In genomic region chr1:95145493-95145892, GRCh38 we compare ENCODE assay signal across 24 cellular contexts. TPM values are rescaled to one million over a fixed set of nuclear protein-coding genes. Genes with fewer than 3 reads are reported as not detected.
DNase-seq lines count a peak whose midpoint lies in the region; ATAC-seq and TF ChIP-seq lines count a peak whose summit lies in the region.
"Had no signal": no experiment of that assay in that cellular context is flagged by ENCODE, and none has a peak within 500 bp of the region (broad histone marks: within the 10 kb centered on the region; RNA-seq: fewer than 3 reads in every experiment).

No MANE protein-coding gene starts in this region.

- H3K9me3 Mint-ChIP-seq in stimulated activated memory B cell treated with anti-CD40 and anti-IgM and Interleukin-4, amounts not matched to agents 10 μg/mL and 1 μg/mL and 100 μg/mL, for 72 hours, result no peaks in the 10 kb centered on the region
- no peaks in the 10 kb centered on the region for H3K9me3 Mint-ChIP-seq in stimulated activated effector memory CD8-positive, alpha-beta T cell treated with anti-CD3 and anti-CD28 coated beads, Interleukin-12 subunit alpha, Interleukin-12 subunit beta, amount 100 ng/mL, for 72 hours
- H3K9me3 Mint-ChIP-seq: CD8-positive, alpha-beta memory T cell; GM23338 had no signal

- peak overlapping the region; percentile 55 for H3K27ac Mint-ChIP-seq in stimulated activated memory B cell treated with anti-CD40 and anti-IgM and Interleukin-4, amounts not matched to agents 10 μg/mL and 1 μg/mL and 100 μg/mL, for 72 hours
- H3K27ac Mint-ChIP-seq in stimulated activated effector memory CD8-positive, alpha-beta T cell treated with anti-CD3 and anti-CD28 coated beads, Interleukin-12 subunit alpha, Interleukin-12 subunit beta, amount 100 ng/mL, for 72 hours, result no peak overlapping the region
- H3K27ac Mint-ChIP-seq: CD8-positive, alpha-beta memory T cell; GM23338 had no signal

- H3K27me3 ChIP-seq in Karpas-422 (ENCODE audit: low read length) (no peaks in the 10 kb centered on the region), breast epithelium (no peaks in the 10 kb centered on the region)
- H3K27me3 ChIP-seq: SJCRH30 had no signal

- no peak for TF ChIP-seq CTCF in breast epithelium (IDR thresholded peaks at IDR 0.05)

- peak overlapping the region; percentile 66 for H3K4me2 ChIP-seq in Karpas-422 (ENCODE audit: low read depth, low read length, poor library complexity, severe bottlenecking)
- H3K4me2 ChIP-seq: GM23338 had no signal

- H3K79me2 ChIP-seq in Karpas-422 (ENCODE audit: low read length), result no peaks in the 10 kb centered on the region

- DNase-seq in Karpas-422 (peak; percentile 58), SHP77 treated with DMSO at 0.1 percent for 48 hours (lab: John Stamatoyannopoulos, UW) (no peak), breast epithelium (ENCODE audit: low spot score in 2 of 2) (no peak)
- DNase-seq in stimulated activated effector memory CD8-positive, alpha-beta T cell treated with anti-CD3 and anti-CD28 coated beads, Interleukin-12 subunit alpha, Interleukin-12 subunit beta, amount 100 ng/mL, for 72 hours (ENCODE audit: low spot score in 2 of 2), result no peak
- DNase-seq in stimulated activated naive CD4-positive, alpha-beta T cell (lab: John Stamatoyannopoulos, UW), result no peak
- DNase-seq: C1 segment of cervical spinal cord; CD8-positive, alpha-beta memory T cell; DMS53; EL; HCEC 1CT; NCI-H1105 treated with DMSO at 0.1 percent for 48 hours; NCI-H1694 treated with DMSO at 0.1 percent for 48 hours; NCI-H2107; NCI-H510A; NCI-H748 treated with DMSO at 0.1 percent for 48 hours; PC-3; SJCRH30; T1000 had no signal

- ATAC-seq in GM18858 (IDR thresholded peaks at IDR 0.05; ENCODE audit: unreplicated experiment) (peak; percentile 64), HG02759 (IDR thresholded peaks at IDR 0.05; ENCODE audit: unreplicated experiment) (peak; percentile 43)
- ATAC-seq in stimulated activated memory B cell treated with anti-CD40 and anti-IgM and Interleukin-4, amounts not matched to agents 10 μg/mL and 1 μg/mL and 100 μg/mL, for 72 hours, result peak; percentile 72
- ATAC-seq in stimulated activated effector memory CD8-positive, alpha-beta T cell treated with anti-CD3 and anti-CD28 coated beads, Interleukin-12 subunit alpha, Interleukin-12 subunit beta, amount 100 ng/mL, for 72 hours, result no peak
- ATAC-seq: GM23338, PC-3 had no signal

- peak overlapping the region; percentile 38 for H3K4me3 Mint-ChIP-seq in stimulated activated memory B cell treated with anti-CD40 and anti-IgM and Interleukin-4, amounts not matched to agents 10 μg/mL and 1 μg/mL and 100 μg/mL, for 72 hours
- H3K4me3 Mint-ChIP-seq in stimulated activated effector memory CD8-positive, alpha-beta T cell treated with anti-CD3 and anti-CD28 coated beads, Interleukin-12 subunit alpha, Interleukin-12 subunit beta, amount 100 ng/mL, for 72 hours, result no peak overlapping the region
- H3K4me3 Mint-ChIP-seq: CD8-positive, alpha-beta memory T cell; GM23338 had no signal

- H3K4me1 Mint-ChIP-seq in stimulated activated memory B cell treated with anti-CD40 and anti-IgM and Interleukin-4, amounts not matched to agents 10 μg/mL and 1 μg/mL and 100 μg/mL, for 72 hours, result peaks cover 12% of the 10 kb centered on the region
- H3K4me1 Mint-ChIP-seq in stimulated activated effector memory CD8-positive, alpha-beta T cell treated with anti-CD3 and anti-CD28 coated beads, Interleukin-12 subunit alpha, Interleukin-12 subunit beta, amount 100 ng/mL, for 72 hours, result no peaks in the 10 kb centered on the region
- H3K4me1 Mint-ChIP-seq: CD8-positive, alpha-beta memory T cell; GM23338 had no signal

- no peak for TF ChIP-seq POLR2A in breast epithelium (IDR thresholded peaks at IDR 0.05)

- no peak overlapping the region for H3K27ac ChIP-seq in Karpas-422 (ENCODE audit: low read length)
- no peak overlapping the region for H3K27ac ChIP-seq in breast epithelium
- H3K27ac ChIP-seq: RWPE1, SJCRH30 had no signal

- no peak overlapping the region for H2AFZ ChIP-seq in Karpas-422 (ENCODE audit: low read length)
- H2AFZ ChIP-seq: GM23338 had no signal

- H3K27me3 Mint-ChIP-seq in stimulated activated memory B cell treated with anti-CD40 and anti-IgM and Interleukin-4, amounts not matched to agents 10 μg/mL and 1 μg/mL and 100 μg/mL, for 72 hours, result no peaks in the 10 kb centered on the region

- H3K9me3 ChIP-seq in Karpas-422 (ENCODE audit: low read length) (no peaks in the 10 kb centered on the region), breast epithelium (no peaks in the 10 kb centered on the region)

- H3K4me1 ChIP-seq in Karpas-422 (ENCODE audit: low read length), result peaks cover 18% of the 10 kb centered on the region
- H3K4me1 ChIP-seq in breast epithelium, result no peaks in the 10 kb centered on the region

- H3K9me2 ChIP-seq in Karpas-422 (replicated peaks; ENCODE audit: insufficient read depth, low read length), result no peaks in the 10 kb centered on the region

- peak overlapping the region; percentile 27; the same call in 1 of the 2 replicates for H3K4me3 ChIP-seq in Karpas-422 (ENCODE audit: low read length)
- no peak overlapping the region for H3K4me3 ChIP-seq in breast epithelium
- H3K4me3 ChIP-seq: GM23338, SJCRH30 had no signal

- H3K36me3 Mint-ChIP-seq in stimulated activated memory B cell treated with anti-CD40 and anti-IgM and Interleukin-4, amounts not matched to agents 10 μg/mL and 1 μg/mL and 100 μg/mL, for 72 hours, result no peaks in the 10 kb centered on the region
- no peaks in the 10 kb centered on the region for H3K36me3 Mint-ChIP-seq in stimulated activated effector memory CD8-positive, alpha-beta T cell treated with anti-CD3 and anti-CD28 coated beads, Interleukin-12 subunit alpha, Interleukin-12 subunit beta, amount 100 ng/mL, for 72 hours
- H3K36me3 Mint-ChIP-seq: CD8-positive, alpha-beta memory T cell had no signal

- intact Hi-C loops in breast epithelium (cut with DNase I; ENCODE audit: low total_unique reads), result no loop called here

- H3K36me3 ChIP-seq in Karpas-422 (ENCODE audit: insufficient read depth, low read length) (no peaks in the 10 kb centered on the region), breast epithelium (no peaks in the 10 kb centered on the region)

- no peak overlapping the region for H3K9ac ChIP-seq in Karpas-422 (ENCODE audit: low read length)

- no peaks in the 10 kb centered on the region for H4K20me1 ChIP-seq in Karpas-422 (ENCODE audit: insufficient read depth, low read depth, low read length)

RNA-seq across cellular contexts. Expression of gene TLCD4, which starts 28.3 kb away (rescaled TPM):
- total RNA-seq in Karpas-422 (2014; rRNA removed; shearing (Covaris generic); ENCODE audit: low replicate concordance), result not detected in 2 replicates
- total RNA-seq in breast epithelium, result 10 to 100 TPM in 1 of 3 donors, 1 to 10 TPM in 2; 5.9 to 22.4 (median 6.9) TPM
- total RNA-seq: T-helper 1 cell treated with Interleukin-12 subunit alpha and Interleukin-12 subunit beta and Interleukin-4 antibody, amounts not matched to agents 30 ng/mL and 1 ng/mL, for 36 hours had no signal
